Comparison of ENCODE assay signal across 24 cellular contexts in the genomic region with DNA sequence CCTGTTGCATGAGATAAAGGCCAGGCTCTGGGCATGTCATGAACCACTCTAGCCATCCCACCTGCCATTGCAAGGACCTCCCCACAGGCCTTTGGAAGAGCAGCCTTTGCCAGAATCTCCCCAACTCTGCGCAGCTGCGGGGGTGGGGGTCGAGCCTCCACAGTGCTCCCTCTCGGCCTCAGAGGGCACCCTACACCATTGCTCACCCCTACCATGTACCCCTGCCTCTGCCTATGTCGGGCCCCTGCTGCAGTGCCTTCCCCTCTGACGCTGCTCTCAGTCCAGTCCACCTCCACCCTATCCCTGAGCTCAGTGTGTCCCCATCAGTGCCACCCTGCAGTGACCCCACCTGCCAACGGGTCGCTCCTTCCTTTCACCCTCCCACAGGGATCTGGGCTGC.
"Had no signal": no experiment of that assay in that cellular context is flagged by ENCODE, and none has a peak within 500 bp of the region (broad histone marks: within the 10 kb centered on the region; RNA-seq: fewer than 3 reads in every experiment).

No MANE protein-coding gene starts in this region.

- ATAC-seq: effector memory CD8-positive, alpha-beta T cell; esophagus mucosa; gastrocnemius medialis; left cardiac atrium; left lung; left ventricle myocardium superior; mucosa of descending colon had no signal

- H3K27ac Mint-ChIP-seq: dendritic cell treated with granulocyte-macrophage colony-stimulating factor and Interleukin-4, amounts not matched to agents 40 ng/mL and 50 ng/mL, for 4 days; effector memory CD8-positive, alpha-beta T cell; endodermal cell; mesothelial cell of epicardium had no signal

- H3K4me1 ChIP-seq: left lung had no signal

- H3K27me3 ChIP-seq: esophagus squamous epithelium, gastrocnemius medialis, left lung had no signal

- H3K9me3 Mint-ChIP-seq: dendritic cell treated with granulocyte-macrophage colony-stimulating factor and Interleukin-4, amounts not matched to agents 40 ng/mL and 50 ng/mL, for 4 days; endodermal cell had no signal

- H3K36me3 Mint-ChIP-seq: mesothelial cell of epicardium had no signal

- H3K4me3 Mint-ChIP-seq: dendritic cell treated with granulocyte-macrophage colony-stimulating factor and Interleukin-4, amounts not matched to agents 40 ng/mL and 50 ng/mL, for 4 days; effector memory CD8-positive, alpha-beta T cell; endodermal cell; mesothelial cell of epicardium had no signal

- H3K9me3 ChIP-seq: esophagus squamous epithelium, gastrocnemius medialis, left lung, lower lobe of right lung, mucosa of descending colon had no signal

- H3K4me3 ChIP-seq: esophagus squamous epithelium, gastrocnemius medialis, heart right ventricle, left lung, lower lobe of right lung, mucosa of descending colon had no signal

- H3K27me3 Mint-ChIP-seq: dendritic cell treated with granulocyte-macrophage colony-stimulating factor and Interleukin-4, amounts not matched to agents 40 ng/mL and 50 ng/mL, for 4 days had no signal

- H3K36me3 ChIP-seq: esophagus squamous epithelium, gastrocnemius medialis, heart right ventricle, left lung, lower lobe of right lung had no signal

- DNase-seq: central memory CD4-positive, alpha-beta T cell; cortex of kidney; effector CD8-positive, alpha-beta T cell; effector memory CD8-positive, alpha-beta T cell; endodermal cell; erythroblast; esophagus squamous epithelium; foreskin fibroblast; foreskin melanocyte; gastrocnemius medialis; glutamatergic neuron; head of caudate nucleus; heart right ventricle; hippocampal formation; left cardiac atrium; left ventricle myocardium superior; lower lobe of right lung; mesenchymal stem cell; mucosa of descending colon had no signal

- H3K4me1 Mint-ChIP-seq: endodermal cell had no signal

- H3K27ac ChIP-seq: epithelial cell of prostate, esophagus squamous epithelium, heart right ventricle, left lung, lower lobe of right lung had no signal
